Comparison of ENCODE assay signal across 1 cellular context in genomic region chr12:13002301-13003097, GRCh38.
TF ChIP-seq lines count a peak whose summit lies in the region.

No MANE protein-coding gene starts in this region.

TF ChIP-seq in IMR-90, 13 proteins besides CTCF, POLR2A, EP300 and RAD21:
- no peak for TF ChIP-seq ELK1 (IDR thresholded peaks at IDR 0.05; ENCODE audit: borderline replicate concordance, low read depth, low read length)
- peak; percentile 85 for TF ChIP-seq BHLHE40 (IDR thresholded peaks at IDR 0.05; ENCODE audit: low read depth, low read length)
- no peak for TF ChIP-seq FOS (IDR thresholded peaks at IDR 0.05; ENCODE audit: low read depth, low read length)
- no peak for TF ChIP-seq NFE2L2 (IDR thresholded peaks at IDR 0.05; ENCODE audit: low read depth, low read length)
- TF ChIP-seq RFX5 (IDR thresholded peaks at IDR 0.05; ENCODE audit: low read depth, low read length): no peak
- TF ChIP-seq MAFK (IDR thresholded peaks at IDR 0.05; ENCODE audit: low read depth, low read length): no peak
